8 cellular contexts compared by ENCODE assay signal in genomic region chr22:38733329-38734202, GRCh38. TPM values are rescaled to one million over a fixed set of nuclear protein-coding genes. Genes with fewer than 3 reads are reported as not detected.
DNase-seq lines count a peak whose midpoint lies in the region; ATAC-seq, FAIRE-seq and TF ChIP-seq lines count a peak whose summit lies in the region.

No MANE protein-coding gene starts in this region.

- H3K9me3 ChIP-seq in Karpas-422 (ENCODE audit: low read length) (no peaks in the 10 kb centered on the region), lower lobe of right lung (no peaks in the 10 kb centered on the region), stomach smooth muscle (ENCODE audit: control insufficient read depth in 2 of 2, low read length in 2 of 2) (no peaks in the 10 kb centered on the region)

- peaks cover 6% of the 10 kb centered on the region for H3K36me3 ChIP-seq in Karpas-422 (ENCODE audit: insufficient read depth, low read length)
- H3K36me3 ChIP-seq in lower lobe of right lung, result peaks cover 99% of the 10 kb centered on the region
- peaks cover 57 to 64% of the 10 kb centered on the region in 2 donors for H3K36me3 ChIP-seq in stomach smooth muscle (ENCODE audit: control insufficient read depth in 2 of 2, insufficient read depth in 2 of 2, low read length in 2 of 2)

- no peak for FAIRE-seq in D721Med (lab: Jason Lieb, UNC)

- peak; percentile 52 for TF ChIP-seq CTCF in D721Med (IDR thresholded peaks at IDR 0.05; ENCODE audit: insufficient read depth, missing control alignments)
- TF ChIP-seq CTCF in VCaP (conservative IDR thresholded peaks at IDR 0.05), result peak; percentile 81
- peak; percentile 79 for TF ChIP-seq CTCF in choroid plexus epithelial cell (conservative IDR thresholded peaks at IDR 0.05; ENCODE audit: low read depth, low read length)
- peak; percentile 73 for TF ChIP-seq CTCF in lower lobe of right lung (IDR thresholded peaks at IDR 0.05)

- no peak overlapping the region for H3K27ac ChIP-seq in Karpas-422 (ENCODE audit: low read length)
- H3K27ac ChIP-seq in VCaP, result peak overlapping the region; percentile 33; the same call in 1 of the 2 replicates
- peak overlapping the region; percentile 46 for H3K27ac ChIP-seq in lower lobe of right lung
- peak overlapping the region; percentile 87 for H3K27ac ChIP-seq in stomach smooth muscle (ENCODE audit: low read length)

- no peaks in the 10 kb centered on the region for H3K79me2 ChIP-seq in Karpas-422 (ENCODE audit: low read length)

- H3K4me3 ChIP-seq in Karpas-422 (ENCODE audit: low read length) (no peak overlapping the region), choroid plexus epithelial cell (ENCODE audit: low read depth, low read length) (no peak overlapping the region), lower lobe of right lung (no peak overlapping the region), stomach smooth muscle (ENCODE audit: low read length in 2 of 2) (no peak overlapping the region)

- intact Hi-C loops in lower lobe of right lung (cut with DNase I), result no loop called here

- H3K9ac ChIP-seq in Karpas-422 (ENCODE audit: low read length) (no peak overlapping the region), stomach smooth muscle (ENCODE audit: low read length in 2 of 2) (peak overlapping the region; percentile 26 to 58)

- DNase-seq in D721Med (ENCODE audit: insufficient read length, low spot score) (no peak), Karpas-422 (peak; percentile 71), choroid plexus epithelial cell (ENCODE audit: low read depth) (peak; percentile 40), lower lobe of right lung (no peak), GOT3 (lab: John Stamatoyannopoulos, UW) (no peak)

- ATAC-seq in lower lobe of right lung (peak; percentile 49 to 56), GM21825 (IDR thresholded peaks at IDR 0.05; ENCODE audit: unreplicated experiment) (no peak)

- H3K27me3 ChIP-seq in Karpas-422 (ENCODE audit: low read length) (no peaks in the 10 kb centered on the region), lower lobe of right lung (ENCODE audit: low read depth) (no peaks in the 10 kb centered on the region), stomach smooth muscle (ENCODE audit: control insufficient read depth in 1 of 2, insufficient read depth in 2 of 2, low read length in 2 of 2) (no peaks in the 10 kb centered on the region)

- no peaks in the 10 kb centered on the region for H3K9me2 ChIP-seq in Karpas-422 (replicated peaks; ENCODE audit: insufficient read depth, low read length)

- no peak overlapping the region for H2AFZ ChIP-seq in Karpas-422 (ENCODE audit: low read length)

- H3K4me2 ChIP-seq in Karpas-422 (ENCODE audit: low read depth, low read length, poor library complexity, severe bottlenecking), result no peak overlapping the region

- H3K4me1 ChIP-seq in Karpas-422 (ENCODE audit: low read length), result no peaks in the 10 kb centered on the region
- H3K4me1 ChIP-seq in lower lobe of right lung, result peaks cover 31% of the 10 kb centered on the region
- peaks cover 44% of the 10 kb centered on the region for H3K4me1 ChIP-seq in stomach smooth muscle (ENCODE audit: control insufficient read depth, insufficient read depth, low read length)

- H4K20me1 ChIP-seq in Karpas-422 (ENCODE audit: insufficient read depth, low read depth, low read length), result no peaks in the 10 kb centered on the region

RNA-seq across cellular contexts. Expression of gene SUN2, which starts 22.2 kb away (rescaled TPM):
- total RNA-seq in Karpas-422 (2014; rRNA removed; shearing (Covaris generic); ENCODE audit: low replicate concordance), result 23.3 and 44.9 TPM in 2 replicates
- 209 TPM for total RNA-seq in lower lobe of right lung

RNA-seq across cellular contexts. Expression of gene GTPBP1, which starts 27.8 kb away (rescaled TPM):
- total RNA-seq in Karpas-422 (2014; rRNA removed; shearing (Covaris generic); ENCODE audit: low replicate concordance), result 47.6 and 53.4 TPM in 2 replicates
- 66.7 TPM for total RNA-seq in lower lobe of right lung

RNA-seq across cellular contexts. Expression of gene JOSD1, which starts 32.8 kb away (rescaled TPM):
- 50.5 and 64.1 TPM in 2 replicates for total RNA-seq in Karpas-422 (2014; rRNA removed; shearing (Covaris generic); ENCODE audit: low replicate concordance)
- 44.7 TPM for total RNA-seq in lower lobe of right lung

RNA-seq across cellular contexts. Expression of gene TOMM22, which starts 51.8 kb away (rescaled TPM):
- total RNA-seq in Karpas-422 (2014; rRNA removed; shearing (Covaris generic); ENCODE audit: low replicate concordance), result 57.8 and 74.1 TPM in 2 replicates
- total RNA-seq in lower lobe of right lung, result 42.2 TPM

Comparison
In these comparisons a context has a peak if more than half of its experiments do, and no peak if none do; other contexts are left out.
1. DNase-seq: peak in Karpas-422 (single experiment) and choroid plexus epithelial cell (single experiment); none in D721Med (single experiment), lower lobe of right lung (single experiment) and GOT3 (single experiment).
2. Peak in every context shown above with its lines, with median percentiles within 50 percentile points of each other: CTCF ChIP-seq.